Comparison of ENCODE assay signal across 23 cellular contexts in genomic region chr6:81881660-81882059, GRCh38.
DNase-seq lines count a peak whose midpoint lies in the region; ATAC-seq, FAIRE-seq and TF ChIP-seq lines count a peak whose summit lies in the region.
"Had no signal": no experiment of that assay in that cellular context is flagged by ENCODE, and none has a peak within 500 bp of the region (broad histone marks: within the 10 kb centered on the region; RNA-seq: fewer than 3 reads in every experiment).

No MANE protein-coding gene starts in this region.

- H3K4me1 ChIP-seq in HepG2 (ENCODE audit: insufficient read depth, low read length): peaks cover 7% of the 10 kb centered on the region; the same call in 1 of the 2 replicates
- no peaks in the 10 kb centered on the region for H3K4me1 ChIP-seq in right lobe of liver
- H3K4me1 ChIP-seq in K562 (replicated peaks in 1 of 2; ENCODE audit: control insufficient read depth in 2 of 2, insufficient read depth in 2 of 2, low read length in 2 of 2): no peaks in the 10 kb centered on the region
- H3K4me1 ChIP-seq: BE2C, BLaER1 had no signal

- TF ChIP-seq RAD21 in HepG2 (CRISPR knock-in tag; IDR thresholded peaks at IDR 0.05) (no peak), K562 (CRISPR knock-in tag; conservative IDR thresholded peaks at IDR 0.05 in 1 of 2, IDR thresholded peaks at IDR 0.05 in 1 of 2) (no peak)

- in situ Hi-C loops in HepG2 (cut with HindIII; ENCODE audit: extremely low pct_ligation_motif_present, low pct_unique_long_range_greater_than_20kb) (no loop called here), K562 (cut with MboI) (no loop called here)

- no peak for TF ChIP-seq POLR2A in HepG2 (IDR thresholded peaks at IDR 0.05; ENCODE audit: insufficient read depth in 1 of 2, low read depth in 2 of 2, low read length in 2 of 2)
- TF ChIP-seq POLR2A in right lobe of liver (IDR thresholded peaks at IDR 0.05): no peak
- no peak for TF ChIP-seq POLR2A in K562 (conservative IDR thresholded peaks at IDR 0.05)

- ATAC-seq in HepG2 (no peak), right lobe of liver (no peak), K562 (no peak)
- ATAC-seq: GM12878 had no signal

- TF ChIP-seq CTCF in HepG2 (CRISPR knock-in tag; IDR thresholded peaks at IDR 0.05) (no peak), right lobe of liver (IDR thresholded peaks at IDR 0.05) (no peak), K562 (IDR thresholded peaks at IDR 0.05 in 2 of 3, conservative IDR thresholded peaks at IDR 0.05 in 1 of 3; ENCODE audit: insufficient read depth in 2 of 3, low read depth in 1 of 3, low read length in 3 of 3) (no peak)

- POLR2A ChIA-PET in HepG2 (lab: Yijun Ruan, JAX) (no interaction called here), K562 (lab: Yijun Ruan, JAX) (no interaction called here)

- 90% methylated on average over 4 of the region's 4 CpGs for WGBS in HepG2 (ENCODE audit: low lambda C conversion rate)
- 91% methylated on average over 4 of the region's 4 CpGs for WGBS in right lobe of liver (ENCODE audit: insufficient coverage, low coverage, low lambda C conversion rate, missing lambda C conversion rate)
- 0% methylated on average over 4 of the region's 4 CpGs for WGBS in K562 (ENCODE audit: insufficient coverage, low coverage, missing lambda C conversion rate)

- H3K4me3 ChIP-seq in HepG2 (replicated peaks in 1 of 3; ENCODE audit: insufficient read depth in 1 of 3, low read depth in 2 of 3, low read length in 3 of 3): no peak overlapping the region
- H3K4me3 ChIP-seq in right lobe of liver: no peak overlapping the region
- no peak overlapping the region for H3K4me3 ChIP-seq in K562
- H3K4me3 ChIP-seq: BLaER1, GM12878 had no signal

- FAIRE-seq in HepG2 (lab: Jason Lieb, UNC) (no peak), K562 (lab: Jason Lieb, UNC) (no peak)
- FAIRE-seq: GM12878, GM12892, GM18507 had no signal

- TF ChIP-seq EP300 in HepG2 (IDR thresholded peaks at IDR 0.05; ENCODE audit: low read depth in 2 of 2, low read length in 2 of 2) (no peak), HepG2 (CRISPR knock-in tag; IDR thresholded peaks at IDR 0.05; ENCODE audit: borderline replicate concordance) (no peak), K562 (IDR thresholded peaks at IDR 0.05; ENCODE audit: low read length) (no peak)

- CTCF ChIA-PET in HepG2 (lab: Yijun Ruan, JAX; ENCODE audit: low intra/inter-chr PET ratio, low total read pairs) (no interaction called here), K562 (lab: Yijun Ruan, JAX; ENCODE audit: low intra/inter-chr PET ratio) (no interaction called here)

- no peak overlapping the region for H3K27ac ChIP-seq in HepG2 (ENCODE audit: extremely low read length, insufficient read depth, low read length)
- H3K27ac ChIP-seq in right lobe of liver: no peak overlapping the region
- no peak overlapping the region for H3K27ac ChIP-seq in K562 (ENCODE audit: extremely low read depth, low read depth, low read length)
- H3K27ac ChIP-seq: 22Rv1, BLaER1 had no signal

- H3K79me2 ChIP-seq in HepG2 (ENCODE audit: insufficient read depth, low read length) (no peaks in the 10 kb centered on the region), K562 (ENCODE audit: control insufficient read depth, insufficient read depth, low read length) (no peaks in the 10 kb centered on the region)

- H3K4me2 ChIP-seq in HepG2 (ENCODE audit: low read depth, low read length) (no peak overlapping the region), K562 (ENCODE audit: insufficient read depth, low read length) (no peak overlapping the region)
- H3K4me2 ChIP-seq: BLaER1 had no signal

- intact Hi-C loops in HepG2 (cut with micrococcal nuclease; ENCODE audit: unreplicated experiment): no loop called here
- intact Hi-C loops in right lobe of liver (cut with DNase I): no loop called here
- intact Hi-C loops in K562 (cut with micrococcal nuclease): no loop called here

- no peaks in the 10 kb centered on the region for H3K36me3 ChIP-seq in HepG2 (replicated peaks in 1 of 2; ENCODE audit: control insufficient read depth in 1 of 2, insufficient read depth in 2 of 2, low read length in 2 of 2)
- H3K36me3 ChIP-seq in right lobe of liver: no peaks in the 10 kb centered on the region
- H3K36me3 ChIP-seq in K562 (ENCODE audit: control insufficient read depth, insufficient read depth, low read length): no peaks in the 10 kb centered on the region
- H3K36me3 ChIP-seq: BE2C, BLaER1 had no signal

- H2AFZ ChIP-seq in HepG2 (ENCODE audit: low read length): no peak overlapping the region
- no peak overlapping the region for H2AFZ ChIP-seq in K562 (ENCODE audit: low read depth, low read length)

- H4K20me1 ChIP-seq in HepG2 (ENCODE audit: insufficient read depth, low read length) (no peaks in the 10 kb centered on the region), K562 (replicated peaks; ENCODE audit: control insufficient read depth, insufficient read depth, low read length) (no peaks in the 10 kb centered on the region)
- H4K20me1 ChIP-seq: BLaER1 had no signal

- DNase-seq in HepG2 (ENCODE audit: low spot score): no peak
- no peak for DNase-seq in right lobe of liver
- DNase-seq in K562 (ENCODE audit: extremely low read depth in 1 of 4, low spot score in 3 of 4): no peak
- DNase-seq in activated naive CD4-positive, alpha-beta T cell (lab: John Stamatoyannopoulos, UW): no peak
- DNase-seq in SIG-M5 (lab: John Stamatoyannopoulos, UW): no peak
- DNase-seq: ACHN; BE2C; C1 segment of cervical spinal cord; CD4-positive, alpha-beta memory T cell; CD4-positive, CD25-positive, alpha-beta regulatory T cell; CD8-positive, alpha-beta memory T cell; COR-L47; DMS 273 treated with DMSO at 0.1 percent for 48 hours; DMS153; DMS79; DND-41; EL; GDM1 had no signal

- no peaks in the 10 kb centered on the region for H3K9me3 ChIP-seq in HepG2 (ENCODE audit: low read length)
- H3K9me3 ChIP-seq in right lobe of liver: no peaks in the 10 kb centered on the region
- H3K9me3 ChIP-seq in K562 (replicated peaks; ENCODE audit: control insufficient read depth, insufficient read depth, low read depth, low read length): no peaks in the 10 kb centered on the region
- H3K9me3 ChIP-seq: BE2C, BLaER1 had no signal

- H3K27me3 ChIP-seq in HepG2 (ENCODE audit: control insufficient read depth in 1 of 2, insufficient read depth in 2 of 2, low read length in 2 of 2) (no peaks in the 10 kb centered on the region), right lobe of liver (no peaks in the 10 kb centered on the region), K562 (ENCODE audit: control insufficient read depth in 2 of 2, insufficient read depth in 2 of 2, low read length in 2 of 2) (no peaks in the 10 kb centered on the region)
- H3K27me3 ChIP-seq: BE2C, BLaER1 had no signal

- no peaks in the 10 kb centered on the region for H3K9me1 ChIP-seq in K562 (ENCODE audit: control insufficient read depth, insufficient read depth, low read length)

- BruUV-seq in HepG2 (replicated peaks; lab: Mats Ljungman, UMichigan): no TSS peak
- no TSS peak for BruUV-seq in K562 (replicated peaks; lab: Mats Ljungman, UMichigan)

- H3K9ac ChIP-seq in HepG2 (ENCODE audit: insufficient read depth, low read depth, low read length): no peak overlapping the region
- H3K9ac ChIP-seq in K562 (ENCODE audit: insufficient read depth in 1 of 2, low read depth in 2 of 2, low read length in 2 of 2): no peak overlapping the region
- H3K9ac ChIP-seq: BLaER1 had no signal

TF ChIP-seq in HepG2, 621 proteins besides CTCF, POLR2A, EP300 and RAD21:
- peak; percentile 30 to 55; a peak in 2 of 4 replicates for TF ChIP-seq MAFK (conservative IDR thresholded peaks at IDR 0.05 in 1 of 2, IDR thresholded peaks at IDR 0.05 in 1 of 2; ENCODE audit: low read length in 2 of 2)
- TF ChIP-seq ZNF703 (CRISPR knock-in tag; IDR thresholded peaks at IDR 0.05; ENCODE audit: borderline replicate concordance): no peak
- TF ChIP-seq FOXP1 (IDR thresholded peaks at IDR 0.05): no peak
- TF ChIP-seq FOXP1 (CRISPR knock-in tag; IDR thresholded peaks at IDR 0.05): no peak
- peak; percentile 44; the same call in 1 of the 2 replicates for TF ChIP-seq MAFF (IDR thresholded peaks at IDR 0.05; ENCODE audit: low read depth, low read length)
- no peak for TF ChIP-seq ZNF17 (CRISPR knock-in tag; IDR thresholded peaks at IDR 0.05)
- TF ChIP-seq RNF2 (conservative IDR thresholded peaks at IDR 0.05; ENCODE audit: low read depth): no peak
- TF ChIP-seq DNMT3B (CRISPR knock-in tag; conservative IDR thresholded peaks at IDR 0.05): no peak
- no peak for TF ChIP-seq ISX (CRISPR knock-in tag; conservative IDR thresholded peaks at IDR 0.05)
- no peak for TF ChIP-seq TBP (CRISPR knock-in tag; IDR thresholded peaks at IDR 0.05)

TF ChIP-seq in K562, 482 proteins besides CTCF, POLR2A, EP300 and RAD21:
- no peak for TF ChIP-seq ZNF253 (CRISPR knock-in tag; conservative IDR thresholded peaks at IDR 0.05)
- TF ChIP-seq ZBTB1 (CRISPR knock-in tag; IDR thresholded peaks at IDR 0.05; ENCODE audit: borderline replicate concordance, low read depth): no peak
- 0 out of 2 replicates have a peak, but pooled peaks have one; percentile 14 for TF ChIP-seq C11orf30 (IDR thresholded peaks at IDR 0.05; ENCODE audit: low read depth)
- no peak for TF ChIP-seq BRF2 (IDR thresholded peaks at IDR 0.05; ENCODE audit: borderline replicate concordance, insufficient read depth, insufficient read length)
- TF ChIP-seq ZNF316 (IDR thresholded peaks at IDR 0.05): peak; percentile 57
TF ChIP-seq in K562: peak in this region for 2.

Comparison
In these comparisons a context has a peak if more than half of its experiments do, and no peak if none do; other contexts are left out.
1. Of the 241 proteins assayed by ChIP-seq in both HepG2 and K562: peak only in HepG2: MAFF and MAFK; only in K562: none; in both: none; in neither: 239.